In the genomic region with DNA sequence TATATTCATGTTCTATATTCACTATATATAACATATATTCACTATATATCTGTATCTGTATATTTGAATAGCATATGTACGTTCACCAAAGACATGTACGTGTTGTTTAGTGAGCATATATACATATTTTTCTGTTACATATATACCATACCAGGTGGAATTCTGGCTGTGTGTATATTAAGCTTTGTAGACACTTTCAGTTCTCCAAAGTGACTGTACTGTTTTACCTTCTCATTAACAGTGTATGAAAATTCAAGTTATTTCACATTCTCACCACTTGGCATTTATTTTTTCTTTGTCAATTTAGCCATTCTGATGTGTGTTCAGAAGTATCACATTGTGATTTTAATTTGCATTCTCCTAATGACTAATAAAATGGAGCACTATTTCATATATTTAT, we compare ENCODE assay signal across 31 cellular contexts.
"Had no signal": no experiment of that assay in that cellular context is flagged by ENCODE, and none has a peak within 500 bp of the region (broad histone marks: within the 10 kb centered on the region; RNA-seq: fewer than 3 reads in every experiment).

No MANE protein-coding gene starts in this region.

- H3K4me3 Mint-ChIP-seq: activated naive CD4-positive, alpha-beta T cell treated with anti-CD3 and anti-CD28 coated beads for 36 hours; activated naive CD8-positive, alpha-beta T cell treated with anti-CD3 and anti-CD28 coated beads, Interleukin-2, amount 10 ng/mL, durations not matched to agents 7 days and 5 days; activated T-helper 1 cell treated with anti-CD3 and anti-CD28 coated beads, Interleukin-12 subunit alpha, Interleukin-12 subunit beta, Interleukin-2, Interleukin-4 antibody, amounts not matched to agents 30 ng/mL and 10 ng/mL and 1 ng/mL, durations not matched to agents 14 hours and 24 hours and 36 hours; brain; mesothelial cell of epicardium; naive B cell; stimulated activated effector memory CD8-positive, alpha-beta T cell treated with anti-CD3 and anti-CD28 coated beads, Interleukin-12 subunit alpha, Interleukin-12 subunit beta, amount 100 ng/mL, for 72 hours; stimulated activated naive CD8-positive, alpha-beta T cell treated with anti-CD3 and anti-CD28 coated beads, Interleukin-15, amount 100 ng/mL, for 72 hours; type B pancreatic cell had no signal

- H3K4me1 ChIP-seq: ascending aorta, pancreas, prostate gland had no signal

- H3K36me3 ChIP-seq: prostate gland, uterus had no signal

- ATAC-seq: activated CD4-positive, CD25-positive, alpha-beta regulatory T cell treated with anti-CD3 and anti-CD28 coated beads, Interleukin-2, amount 50 U/mL, for 24 hours; gastroesophageal sphincter; pancreas; sciatic nerve; stimulated activated effector memory CD8-positive, alpha-beta T cell treated with anti-CD3 and anti-CD28 coated beads, Interleukin-12 subunit alpha, Interleukin-12 subunit beta, amount 100 ng/mL, for 72 hours; stimulated activated naive CD8-positive, alpha-beta T cell treated with anti-CD3 and anti-CD28 coated beads, Interleukin-15, amount 100 ng/mL, for 72 hours had no signal

- H3K4me1 Mint-ChIP-seq: activated naive CD8-positive, alpha-beta T cell treated with anti-CD3 and anti-CD28 coated beads, Interleukin-2, amount 10 ng/mL, durations not matched to agents 7 days and 5 days; brain; mesothelial cell of epicardium; naive B cell; stimulated activated effector memory CD8-positive, alpha-beta T cell treated with anti-CD3 and anti-CD28 coated beads, Interleukin-12 subunit alpha, Interleukin-12 subunit beta, amount 100 ng/mL, for 72 hours; stimulated activated naive CD8-positive, alpha-beta T cell treated with anti-CD3 and anti-CD28 coated beads, Interleukin-15, amount 100 ng/mL, for 72 hours had no signal

- H3K9me3 ChIP-seq: ascending aorta, gastroesophageal sphincter, pancreas, prostate gland, uterus had no signal

- DNase-seq: activated CD4-positive, alpha-beta T cell treated with anti-CD3 and anti-CD28 coated beads for 48 hours; activated CD4-positive, alpha-beta T cell treated with anti-CD3 and anti-CD28 coated beads, Interleukin-2, amount 50 U/mL, for 48 hours; activated CD8-positive, alpha-beta memory T cell treated with anti-CD3 and anti-CD28 coated beads for 24 hours; activated effector memory CD4-positive, alpha-beta T cell treated with anti-CD3 and anti-CD28 coated beads, Interleukin-2, amount 50 U/mL, for 16 hours; activated naive CD4-positive, alpha-beta T cell treated with anti-CD3 and anti-CD28 coated beads for 36 hours; activated naive CD8-positive, alpha-beta T cell treated with anti-CD3 and anti-CD28 coated beads, Interleukin-2, amount 10 ng/mL, durations not matched to agents 7 days and 5 days; activated T-cell treated with anti-CD3 and anti-CD28 coated beads, Interleukin-2, amount 50 U/mL, for 1 hour; cerebellar nuclear complex; cortex of kidney; head of caudate nucleus; hippocampal formation; naive B cell; pancreas; retina; small intestine; stimulated activated CD4-positive, alpha-beta T cell treated with anti-CD3 and anti-CD28 coated beads, Interleukin-4, amount 100 ng/mL, for 24 hours; stimulated activated naive CD8-positive, alpha-beta T cell treated with anti-CD3 and anti-CD28 coated beads, Interleukin-15, amount 100 ng/mL, for 72 hours; substantia nigra; uterus; WERI-Rb-1 had no signal

- H3K27me3 Mint-ChIP-seq: activated naive CD8-positive, alpha-beta T cell treated with anti-CD3 and anti-CD28 coated beads, Interleukin-2, amount 10 ng/mL, durations not matched to agents 7 days and 5 days; brain; naive B cell; stimulated activated naive CD8-positive, alpha-beta T cell treated with anti-CD3 and anti-CD28 coated beads, Interleukin-15, amount 100 ng/mL, for 72 hours; type B pancreatic cell had no signal

- H3K27ac ChIP-seq: ascending aorta, cardiac muscle cell, gastroesophageal sphincter, pancreas, prostate gland, uterus, WERI-Rb-1 had no signal

- H3K9me3 Mint-ChIP-seq: activated naive CD4-positive, alpha-beta T cell treated with anti-CD3 and anti-CD28 coated beads for 36 hours; activated naive CD8-positive, alpha-beta T cell treated with anti-CD3 and anti-CD28 coated beads, Interleukin-2, amount 10 ng/mL, durations not matched to agents 7 days and 5 days; activated T-helper 1 cell treated with anti-CD3 and anti-CD28 coated beads, Interleukin-12 subunit alpha, Interleukin-12 subunit beta, Interleukin-2, Interleukin-4 antibody, amounts not matched to agents 30 ng/mL and 10 ng/mL and 1 ng/mL, durations not matched to agents 14 hours and 24 hours and 36 hours; brain; mesothelial cell of epicardium; naive B cell; stimulated activated effector memory CD8-positive, alpha-beta T cell treated with anti-CD3 and anti-CD28 coated beads, Interleukin-12 subunit alpha, Interleukin-12 subunit beta, amount 100 ng/mL, for 72 hours; stimulated activated naive CD8-positive, alpha-beta T cell treated with anti-CD3 and anti-CD28 coated beads, Interleukin-15, amount 100 ng/mL, for 72 hours; type B pancreatic cell had no signal

- H3K4me3 ChIP-seq: ascending aorta, cardiac muscle cell, gastroesophageal sphincter, pancreas, prostate gland, uterus had no signal

- H3K27me3 ChIP-seq: ascending aorta, cardiac muscle cell, gastroesophageal sphincter, pancreas, uterus had no signal

- H3K27ac Mint-ChIP-seq: activated naive CD4-positive, alpha-beta T cell treated with anti-CD3 and anti-CD28 coated beads for 36 hours; activated naive CD8-positive, alpha-beta T cell treated with anti-CD3 and anti-CD28 coated beads, Interleukin-2, amount 10 ng/mL, durations not matched to agents 7 days and 5 days; activated T-helper 1 cell treated with anti-CD3 and anti-CD28 coated beads, Interleukin-12 subunit alpha, Interleukin-12 subunit beta, Interleukin-2, Interleukin-4 antibody, amounts not matched to agents 30 ng/mL and 10 ng/mL and 1 ng/mL, durations not matched to agents 14 hours and 24 hours and 36 hours; mesothelial cell of epicardium; naive B cell; stimulated activated effector memory CD8-positive, alpha-beta T cell treated with anti-CD3 and anti-CD28 coated beads, Interleukin-12 subunit alpha, Interleukin-12 subunit beta, amount 100 ng/mL, for 72 hours; stimulated activated naive CD8-positive, alpha-beta T cell treated with anti-CD3 and anti-CD28 coated beads, Interleukin-15, amount 100 ng/mL, for 72 hours; type B pancreatic cell had no signal
